15 cellular contexts compared by ENCODE assay signal in genomic region chr22:48660795-48661740, GRCh38.
DNase-seq lines count a peak whose midpoint lies in the region; ATAC-seq and TF ChIP-seq lines count a peak whose summit lies in the region.
"Had no signal": no experiment of that assay in that cellular context is flagged by ENCODE, and none has a peak within 500 bp of the region (broad histone marks: within the 10 kb centered on the region; RNA-seq: fewer than 3 reads in every experiment).

No MANE protein-coding gene starts in this region.

- H3K36me3 Mint-ChIP-seq in neural crest cell (ENCODE audit: low read depth), result peaks cover 21% of the 10 kb centered on the region
- H3K36me3 Mint-ChIP-seq: CD4-positive, alpha-beta memory T cell had no signal

- no peak overlapping the region for H3K27ac ChIP-seq in right cardiac atrium (ENCODE audit: low read length)
- no peak overlapping the region for H3K27ac ChIP-seq in heart left ventricle
- H3K27ac ChIP-seq: C4-2B, HL-60 had no signal

- no peaks in the 10 kb centered on the region for H3K4me1 Mint-ChIP-seq in neural crest cell
- H3K4me1 Mint-ChIP-seq: CD4-positive, alpha-beta memory T cell had no signal

- H3K27me3 ChIP-seq in right cardiac atrium (ENCODE audit: control insufficient read depth, insufficient read depth), result no peaks in the 10 kb centered on the region
- H3K27me3 ChIP-seq in heart left ventricle, result peaks cover 0 to 10% (median 0%) of the 10 kb centered on the region in 9 donors
- H3K27me3 ChIP-seq: BE2C had no signal

- H3K4me3 ChIP-seq in right cardiac atrium (ENCODE audit: low read length) (no peak overlapping the region), heart left ventricle (no peak overlapping the region)

- ATAC-seq in right cardiac atrium (no peak), heart left ventricle (no peak), sciatic nerve (peak; percentile 68), GM18520 (IDR thresholded peaks at IDR 0.05; ENCODE audit: unreplicated experiment) (no peak)

- no peak overlapping the region for H3K4me3 Mint-ChIP-seq in neural crest cell
- H3K4me3 Mint-ChIP-seq: CD4-positive, alpha-beta memory T cell; HFFc6 had no signal

- TF ChIP-seq CTCF in heart left ventricle (IDR thresholded peaks at IDR 0.05), result no peak
- TF ChIP-seq CTCF in neural crest cell (conservative IDR thresholded peaks at IDR 0.05), result no peak

- H3K27ac Mint-ChIP-seq in neural crest cell (ENCODE audit: unreplicated experiment), result peak overlapping the region; percentile 27
- H3K27ac Mint-ChIP-seq: CD4-positive, alpha-beta memory T cell; HFFc6 had no signal

- WGBS in right cardiac atrium, result 77% methylated on average over 33 of the region's 33 CpGs
- 67 to 85% (median 72%) methylated on average over 20 to 33 of the region's 33 CpGs for WGBS in heart left ventricle, 4 donors

- no peaks in the 10 kb centered on the region for H3K27me3 Mint-ChIP-seq in neural crest cell (ENCODE audit: low read depth)
- H3K27me3 Mint-ChIP-seq: CD4-positive, alpha-beta memory T cell had no signal

- intact Hi-C loops in right cardiac atrium (cut with DNase I) (no loop called here), heart left ventricle (cut with DNase I) (no loop called here), sciatic nerve (cut with DNase I) (no loop called here)

- H3K36me3 ChIP-seq in heart left ventricle, result no peaks in the 10 kb centered on the region
- H3K36me3 ChIP-seq: BE2C had no signal

- H3K4me1 ChIP-seq in right cardiac atrium (ENCODE audit: control insufficient read depth, insufficient read depth, low read length) (no peaks in the 10 kb centered on the region), heart left ventricle (no peaks in the 10 kb centered on the region)
- H3K4me1 ChIP-seq: BE2C had no signal

- peaks cover 6% of the 10 kb centered on the region for H3K9me3 Mint-ChIP-seq in neural crest cell

- H3K9me3 ChIP-seq in right cardiac atrium (ENCODE audit: control insufficient read depth, low read length), result no peaks in the 10 kb centered on the region
- peaks cover 0 to 15% (median 3%) of the 10 kb centered on the region in 12 donors for H3K9me3 ChIP-seq in heart left ventricle
- H3K9me3 ChIP-seq: BE2C had no signal

- no peak for TF ChIP-seq POLR2A in heart left ventricle (IDR thresholded peaks at IDR 0.05)

- DNase-seq in right cardiac atrium (peak in 2 of 3 donors; percentile 24 to 46), heart left ventricle (no peak), cerebellar cortex (ENCODE audit: low spot score) (peak; percentile 44), neural crest cell (ENCODE audit: low read depth, low spot score) (no peak), sciatic nerve (ENCODE audit: low spot score) (no peak), amygdala (lab: John Stamatoyannopoulos, UW) (no peak)
- DNase-seq in activated CD4-positive, alpha-beta T cell treated with anti-CD3 and anti-CD28 coated beads for 48 hours, result no peak
- DNase-seq: BE2C; CD4-positive, alpha-beta memory T cell; DMS79; HCEC 1CT; HFFc6 had no signal

Comparison
In these comparisons a context has a peak if more than half of its experiments do, and no peak if none do; other contexts are left out.
1. DNase-seq: peak in right cardiac atrium (2 of 3) and cerebellar cortex (single experiment); none in heart left ventricle (0 of 5), neural crest cell (single experiment), sciatic nerve (single experiment), amygdala (0 of 56) and activated CD4-positive, alpha-beta T cell treated with anti-CD3 and anti-CD28 coated beads for 48 hours (single experiment).